24 cellular contexts compared by ENCODE assay signal in genomic region chr19:35818445-35818844, GRCh38. TPM values are rescaled to one million over a fixed set of nuclear protein-coding genes. Genes with fewer than 3 reads are reported as not detected.
"Had no signal": no experiment of that assay in that cellular context is flagged by ENCODE, and none has a peak within 500 bp of the region (broad histone marks: within the 10 kb centered on the region; RNA-seq: fewer than 3 reads in every experiment).

No MANE protein-coding gene starts in this region.

- DNase-seq: IMR-90, Karpas-422, KG1, MM.1S, NCI-H1092 treated with DMSO at 0.1 percent for 48 hours, NCI-H1436, NCI-H187, NCI-H2029, NCI-H2081 treated with DMSO at 0.1 percent for 48 hours, NCI-H2171, NCI-H226, NCI-H446, NCI-H510A, NCI-H524 treated with DMSO at 0.1 percent for 48 hours, NCI-H69, NCI-H774, Right ventricle myocardium superior, RPMI8226, SIG-M5 had no signal

- H3K9me3 ChIP-seq: SJSA1 had no signal

- H3K36me3 ChIP-seq: SJSA1 had no signal

- FAIRE-seq: RCC 7860 had no signal

- H3K27ac ChIP-seq: SJSA1, SK-N-MC had no signal

- H3K4me3 ChIP-seq: SJSA1, SK-N-MC had no signal

- H3K4me1 ChIP-seq: SJSA1 had no signal

RNA-seq across cellular contexts. Expression of gene PRODH2, which starts 5.8 kb away (rescaled TPM):
- total RNA-seq: HT-29, IMR-90, M059J, Right ventricle myocardium superior, SJSA1 had no signal
- polyA plus RNA-seq: IMR-90 had no signal

RNA-seq across cellular contexts. Expression of gene NPHS1, which starts 33.9 kb away (rescaled TPM):
- total RNA-seq: HT-29, IMR-90, M059J, Right ventricle myocardium superior, SJSA1 had no signal
- polyA plus RNA-seq: IMR-90 had no signal

RNA-seq across cellular contexts. Expression of gene KIRREL2, which starts 38.3 kb away (rescaled TPM):
- total RNA-seq: HT-29, IMR-90, Right ventricle myocardium superior, SJSA1 had no signal
- polyA plus RNA-seq: IMR-90 had no signal
